ENCODE assay signal across 8 cellular contexts in genomic region chr3:19945405-19946290, GRCh38. TPM values are rescaled to one million over a fixed set of nuclear protein-coding genes. Genes with fewer than 3 reads are reported as not detected.
DNase-seq lines count a peak whose midpoint lies in the region; ATAC-seq and TF ChIP-seq lines count a peak whose summit lies in the region.

No MANE protein-coding gene starts in this region.

- peaks cover 18% of the 10 kb centered on the region for H3K4me1 ChIP-seq in HAP-1
- peaks cover 20% of the 10 kb centered on the region for H3K4me1 ChIP-seq in RWPE2 (ENCODE audit: insufficient read depth, poor library complexity, severe bottlenecking)
- peaks cover 21 to 36% (median 34%) of the 10 kb centered on the region in 4 donors for H3K4me1 ChIP-seq in esophagus muscularis mucosa

- H3K36me3 ChIP-seq in HAP-1 (replicated peaks) (peaks cover 5% of the 10 kb centered on the region), RWPE2 (ENCODE audit: low read depth) (peaks cover 20% of the 10 kb centered on the region), esophagus muscularis mucosa (peaks cover 0 to under 1% (median 0%) of the 10 kb centered on the region in 4 donors)

- TF ChIP-seq EP300 in esophagus muscularis mucosa (IDR thresholded peaks at IDR 0.05): no peak

- H3K9me3 ChIP-seq in HAP-1: no peaks in the 10 kb centered on the region
- H3K9me3 ChIP-seq in RWPE2 (ENCODE audit: severe bottlenecking): no peaks in the 10 kb centered on the region
- no peaks in the 10 kb centered on the region for H3K9me3 ChIP-seq in esophagus muscularis mucosa

- no peak for TF ChIP-seq POLR2A in esophagus muscularis mucosa (IDR thresholded peaks at IDR 0.05; ENCODE audit: low read depth)

- DNase-seq in HAP-1 (ENCODE audit: low spot score in 2 of 2) (no peak), RWPE2 (ENCODE audit: low spot score) (no peak), esophagus muscularis mucosa (ENCODE audit: extremely low spot score) (no peak), putamen (ENCODE audit: low spot score) (peak; percentile 2), GOT3 (lab: John Stamatoyannopoulos, UW) (no peak)

- H3K27ac ChIP-seq in RWPE2 (ENCODE audit: poor library complexity, severe bottlenecking) (peak overlapping the region; percentile 92), esophagus muscularis mucosa (replicated peaks in 1 of 4) (peak overlapping the region; percentile 93 to 99 (median 98))

- H3K27me3 ChIP-seq in HAP-1 (ENCODE audit: low read depth): no peaks in the 10 kb centered on the region
- no peaks in the 10 kb centered on the region for H3K27me3 ChIP-seq in RWPE2 (ENCODE audit: insufficient read depth, poor library complexity, severe bottlenecking)
- no peaks in the 10 kb centered on the region for H3K27me3 ChIP-seq in esophagus muscularis mucosa

- no peak for TF ChIP-seq CTCF in RWPE2 (IDR thresholded peaks at IDR 0.05; ENCODE audit: poor library complexity, severe bottlenecking)
- no peak for TF ChIP-seq CTCF in esophagus muscularis mucosa (IDR thresholded peaks at IDR 0.05)

- intact Hi-C loops in esophagus muscularis mucosa (cut with DNase I): loop anchor here (2.0 kb wide), 2 partner anchors 95 to 241 kb away; partner anchors contain the start of genes KAT2B and SGO1

- 92% methylated on average over 18 of the region's 18 CpGs for WGBS in esophagus muscularis mucosa

- H3K4me3 ChIP-seq in HAP-1 (peak overlapping the region; percentile 93), RWPE2 (ENCODE audit: severe bottlenecking) (peak overlapping the region; percentile 76), esophagus muscularis mucosa (peak overlapping the region; percentile 80 to 97 (median 95))

- ATAC-seq in RWPE2 (ENCODE audit: low read depth): no peak
- no peak for ATAC-seq in HG02610 (IDR thresholded peaks at IDR 0.05; ENCODE audit: unreplicated experiment)
- no peak for ATAC-seq in HG02623 (IDR thresholded peaks at IDR 0.05; ENCODE audit: unreplicated experiment)
- no peak for ATAC-seq in GM19452 (IDR thresholded peaks at IDR 0.05; ENCODE audit: unreplicated experiment)

- in situ Hi-C loops in HAP-1 (cut with MboI; ENCODE audit: low sequenced_read_pairs): loop anchor here (5.0 kb wide), 1 partner anchor 97 kb away; the partner anchor contains the start of gene KAT2B

RNA-seq across cellular contexts. Expression of gene RAB5A, which starts 1.2 kb away (rescaled TPM):
- total RNA-seq in esophagus muscularis mucosa: 10 to 100 TPM; 74.8 to 92.1 (median 76.4) TPM

RNA-seq across cellular contexts. Expression of gene EFHB, which starts 11.6 kb away (rescaled TPM):
- total RNA-seq in esophagus muscularis mucosa: 1 to 10 TPM in 1 of 4 donors, under 1 TPM in 2, not detected in 1; 0.50 to 3.7 (median 0.84) TPM
